20 cellular contexts compared by ENCODE assay signal in the genomic region with DNA sequence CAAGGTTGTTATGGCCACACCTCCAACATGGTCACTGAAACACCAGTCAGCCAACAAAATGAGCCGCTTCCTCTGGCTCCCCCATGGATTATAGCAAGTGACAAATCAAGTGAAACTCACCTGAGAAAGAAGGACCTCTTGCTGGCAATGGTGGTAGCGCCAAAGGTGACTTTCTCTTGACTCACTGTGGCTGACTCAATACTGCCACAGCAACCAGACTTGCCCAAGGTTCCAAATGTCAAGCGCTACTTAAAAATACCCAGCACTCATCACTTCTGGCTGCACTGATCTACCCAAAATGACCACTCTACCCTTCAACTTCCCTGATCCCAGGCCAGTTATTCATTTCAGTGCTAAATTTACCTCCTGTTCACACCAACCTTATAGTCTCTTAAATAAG.
DNase-seq lines count a peak whose midpoint lies in the region; ATAC-seq, FAIRE-seq and TF ChIP-seq lines count a peak whose summit lies in the region.
"Had no signal": no experiment of that assay in that cellular context is flagged by ENCODE, and none has a peak within 500 bp of the region (broad histone marks: within the 10 kb centered on the region; RNA-seq: fewer than 3 reads in every experiment).

No MANE protein-coding gene starts in this region.

- no peak overlapping the region for H3K27ac Mint-ChIP-seq in activated CD4-positive, alpha-beta T cell treated with anti-CD3 and anti-CD28 coated beads, Interleukin-2, amount 10 ng/mL, durations not matched to agents 7 days and 5 days
- H3K27ac Mint-ChIP-seq: CD14-positive monocyte, IgD-negative memory B cell, progenitor cell of endocrine pancreas, type B pancreatic cell had no signal

- no peaks in the 10 kb centered on the region for H3K27me3 Mint-ChIP-seq in activated CD4-positive, alpha-beta T cell treated with anti-CD3 and anti-CD28 coated beads, Interleukin-2, amount 10 ng/mL, durations not matched to agents 7 days and 5 days

- peaks cover 7% of the 10 kb centered on the region for H3K36me3 Mint-ChIP-seq in activated CD4-positive, alpha-beta T cell treated with anti-CD3 and anti-CD28 coated beads, Interleukin-2, amount 10 ng/mL, durations not matched to agents 7 days and 5 days (ENCODE audit: low read depth)
- H3K36me3 Mint-ChIP-seq: CD14-positive monocyte, type B pancreatic cell had no signal

- peaks cover 33% of the 10 kb centered on the region for H3K4me1 Mint-ChIP-seq in activated CD4-positive, alpha-beta T cell treated with anti-CD3 and anti-CD28 coated beads, Interleukin-2, amount 10 ng/mL, durations not matched to agents 7 days and 5 days
- H3K4me1 Mint-ChIP-seq: CD14-positive monocyte had no signal

- ATAC-seq in GM21723 (IDR thresholded peaks at IDR 0.05; ENCODE audit: unreplicated experiment), result no peak
- ATAC-seq: left colon had no signal

- FAIRE-seq in RCC 7860 (lab: Jason Lieb, UNC), result no peak
- FAIRE-seq: A204.1, GM19239 had no signal

- POLR2A ChIA-PET in activated CD4-positive, alpha-beta T cell treated with anti-CD3 and anti-CD28 coated beads, Interleukin-2, amount 10 ng/mL, durations not matched to agents 7 days and 5 days (lab: Charles Lee), result no interaction called here

- H3K27ac ChIP-seq in coronary artery, result no peak overlapping the region
- H3K27ac ChIP-seq: Peyer's patch had no signal

- H3K4me3 ChIP-seq in coronary artery, result no peak overlapping the region
- H3K4me3 ChIP-seq: Peyer's patch had no signal

- peaks cover 7% of the 10 kb centered on the region for H3K9me3 Mint-ChIP-seq in activated CD4-positive, alpha-beta T cell treated with anti-CD3 and anti-CD28 coated beads, Interleukin-2, amount 10 ng/mL, durations not matched to agents 7 days and 5 days
- H3K9me3 Mint-ChIP-seq: type B pancreatic cell had no signal

- peak; percentile 37 to 53 for DNase-seq in activated CD4-positive, alpha-beta T cell treated with anti-CD3 and anti-CD28 coated beads for 4 hours
- DNase-seq in activated CD4-positive, alpha-beta T cell treated with anti-CD3 and anti-CD28 coated beads, Interleukin-2, amount 10 ng/mL, durations not matched to agents 7 days and 5 days, result no peak
- DNase-seq in RCC 7860 (ENCODE audit: low spot score) (peak; percentile 12), coronary artery (ENCODE audit: low spot score) (peak; percentile 50), COLO829 (ENCODE audit: low spot score) (no peak), NCI-H187 treated with DMSO at 0.1 percent for 48 hours (lab: John Stamatoyannopoulos, UW) (no peak)
- DNase-seq in stimulated activated CD4-positive, alpha-beta T cell treated with anti-CD3 and anti-CD28 coated beads, Interleukin-1b, Interleukin-23, amount 100 ng/mL, for 48 hours, result peak; percentile 77
- DNase-seq: DND-41, hippocampal formation, left colon, NCI-H82, Peyer's patch, SW 1271 had no signal

- TF ChIP-seq CTCF in coronary artery (IDR thresholded peaks at IDR 0.05), result no peak

- CTCF ChIA-PET in activated CD4-positive, alpha-beta T cell treated with anti-CD3 and anti-CD28 coated beads, Interleukin-2, amount 10 ng/mL, durations not matched to agents 7 days and 5 days (lab: Charles Lee), result interaction anchor here (0.6 to 0.7 kb wide), 4 partner anchors 13 to 1870 kb away, joined by 3 to 5 read pairs (median 3); no protein-coding TSS in a partner anchor

- no peak overlapping the region for H3K4me3 Mint-ChIP-seq in activated CD4-positive, alpha-beta T cell treated with anti-CD3 and anti-CD28 coated beads, Interleukin-2, amount 10 ng/mL, durations not matched to agents 7 days and 5 days
- H3K4me3 Mint-ChIP-seq: IgD-negative memory B cell, type B pancreatic cell had no signal

Comparison
In these comparisons a context has a peak if more than half of its experiments do, and no peak if none do; other contexts are left out.
1. DNase-seq: peak in activated CD4-positive, alpha-beta T cell treated with anti-CD3 and anti-CD28 coated beads for 4 hours (2 of 2), RCC 7860 (single experiment), coronary artery (single experiment) and stimulated activated CD4-positive, alpha-beta T cell treated with anti-CD3 and anti-CD28 coated beads, Interleukin-1b, Interleukin-23, amount 100 ng/mL, for 48 hours (single experiment); none in activated CD4-positive, alpha-beta T cell treated with anti-CD3 and anti-CD28 coated beads, Interleukin-2, amount 10 ng/mL, durations not matched to agents 7 days and 5 days (single experiment), COLO829 (single experiment) and NCI-H187 treated with DMSO at 0.1 percent for 48 hours (single experiment).